In genomic region chr9:89378541-89378940, GRCh38 we compare ENCODE assay signal across 26 cellular contexts.
A peak's percentile ranks its signal among the peaks of the same experiment; 100 is the strongest.
DNase-seq lines count a peak whose midpoint lies in the region; ATAC-seq, FAIRE-seq and TF ChIP-seq lines count a peak whose summit lies in the region.
"Had no signal": no experiment of that assay in that cellular context is flagged by ENCODE, and none has a peak within 500 bp of the region (broad histone marks: within the 10 kb centered on the region; RNA-seq: fewer than 3 reads in every experiment).

No MANE protein-coding gene starts in this region.

- no peaks in the 10 kb centered on the region for H3K27me3 Mint-ChIP-seq in activated T-cell treated with anti-CD3 and anti-CD28 coated beads, Interleukin-2, amount 50 U/mL, for 72 hours (ENCODE audit: low read depth)
- H3K27me3 Mint-ChIP-seq in WTC11 (ENCODE audit: low read depth) = no peaks in the 10 kb centered on the region

- ATAC-seq in activated T-cell treated with anti-CD3 and anti-CD28 coated beads, Interleukin-2, amount 50 U/mL, for 72 hours (replicated peaks in 1 of 2) = no peak
- ATAC-seq in WTC11 (no peak), GM18517 (IDR thresholded peaks at IDR 0.05; ENCODE audit: unreplicated experiment) (no peak), GM19395 (IDR thresholded peaks at IDR 0.05; ENCODE audit: unreplicated experiment) (no peak)
- no peak for ATAC-seq in stimulated activated effector memory CD8-positive, alpha-beta T cell treated with anti-CD3 and anti-CD28 coated beads, Interleukin-12 subunit alpha, Interleukin-12 subunit beta, amount 100 ng/mL, for 72 hours
- ATAC-seq: body of pancreas had no signal

- DNase-seq in activated T-cell treated with anti-CD3 and anti-CD28 coated beads, Interleukin-2, amount 50 U/mL, for 72 hours = no peak
- no peak for DNase-seq in activated T-cell treated with anti-CD3 and anti-CD28 coated beads for 4 hours
- DNase-seq in WTC11 (ENCODE audit: low spot score) = no peak
- no peak for DNase-seq in bronchial epithelial cell (ENCODE audit: low read depth)
- DNase-seq in stimulated activated effector memory CD8-positive, alpha-beta T cell treated with anti-CD3 and anti-CD28 coated beads, Interleukin-12 subunit alpha, Interleukin-12 subunit beta, amount 100 ng/mL, for 72 hours (ENCODE audit: low spot score in 2 of 2) = no peak
- no peak for DNase-seq in DMS53 treated with DMSO at 0.1 percent for 48 hours (lab: John Stamatoyannopoulos, UW; ENCODE audit: unreplicated experiment)
- DNase-seq: activated CD4-positive, alpha-beta T cell treated with anti-CD3 and anti-CD28 coated beads for 4 hours; body of pancreas; effector CD8-positive, alpha-beta T cell; foreskin melanocyte; hippocampal formation; left ventricle myocardium inferior; midbrain; NCI-H1092 treated with DMSO at 0.1 percent for 48 hours; NCI-H2029; NCI-H226; NCI-H82; stimulated activated CD4-positive, alpha-beta T cell treated with anti-CD3 and anti-CD28 coated beads, Interleukin-4, amount 100 ng/mL, for 4 hours; upper lobe of left lung had no signal

- POLR2A ChIA-PET in WTC11 (lab: Charles Lee) = no interaction called here

- peak; percentile 55 for FAIRE-seq in bronchial epithelial cell (lab: Jason Lieb, UNC)
- FAIRE-seq: GM18507, H54, TTC549 had no signal

- no peak overlapping the region for H3K4me3 ChIP-seq in bronchial epithelial cell (ENCODE audit: low read depth, low read length)
- H3K4me3 ChIP-seq: BLaER1, body of pancreas, left ventricle myocardium inferior, smooth muscle cell, upper lobe of left lung had no signal

- H3K27me3 ChIP-seq in bronchial epithelial cell (ENCODE audit: control insufficient read depth, insufficient read depth, low read length) = no peaks in the 10 kb centered on the region
- H3K27me3 ChIP-seq: BLaER1, body of pancreas, upper lobe of left lung had no signal

- peaks cover 15 to 30% of the 10 kb centered on the region in 2 donors for H3K36me3 Mint-ChIP-seq in activated T-cell treated with anti-CD3 and anti-CD28 coated beads, Interleukin-2, amount 50 U/mL, for 72 hours (ENCODE audit: insufficient read depth in 2 of 2)
- H3K36me3 Mint-ChIP-seq in WTC11 = peaks cover 48% of the 10 kb centered on the region
- peaks cover 93% of the 10 kb centered on the region for H3K36me3 Mint-ChIP-seq in stimulated activated effector memory CD8-positive, alpha-beta T cell treated with anti-CD3 and anti-CD28 coated beads, Interleukin-12 subunit alpha, Interleukin-12 subunit beta, amount 100 ng/mL, for 72 hours

- TF ChIP-seq CTCF in WTC11 (IDR thresholded peaks at IDR 0.05) = no peak
- no peak for TF ChIP-seq CTCF in bronchial epithelial cell (IDR thresholded peaks at IDR 0.05; ENCODE audit: insufficient read depth, low read length, severe bottlenecking)

- no peaks in the 10 kb centered on the region for H3K9me3 Mint-ChIP-seq in activated T-cell treated with anti-CD3 and anti-CD28 coated beads, Interleukin-2, amount 50 U/mL, for 72 hours
- H3K9me3 Mint-ChIP-seq in WTC11 = no peaks in the 10 kb centered on the region
- H3K9me3 Mint-ChIP-seq in stimulated activated effector memory CD8-positive, alpha-beta T cell treated with anti-CD3 and anti-CD28 coated beads, Interleukin-12 subunit alpha, Interleukin-12 subunit beta, amount 100 ng/mL, for 72 hours = no peaks in the 10 kb centered on the region

- H3K27ac Mint-ChIP-seq in activated T-cell treated with anti-CD3 and anti-CD28 coated beads, Interleukin-2, amount 50 U/mL, for 72 hours = peak overlapping the region; percentile 85
- H3K27ac Mint-ChIP-seq in WTC11 = peak overlapping the region; percentile 28; the same call in 1 of the 2 replicates
- peak overlapping the region; percentile 90 for H3K27ac Mint-ChIP-seq in stimulated activated effector memory CD8-positive, alpha-beta T cell treated with anti-CD3 and anti-CD28 coated beads, Interleukin-12 subunit alpha, Interleukin-12 subunit beta, amount 100 ng/mL, for 72 hours

- H3K4me3 Mint-ChIP-seq in activated T-cell treated with anti-CD3 and anti-CD28 coated beads, Interleukin-2, amount 50 U/mL, for 72 hours = no peak overlapping the region
- H3K4me3 Mint-ChIP-seq in WTC11 = no peak overlapping the region
- H3K4me3 Mint-ChIP-seq in stimulated activated effector memory CD8-positive, alpha-beta T cell treated with anti-CD3 and anti-CD28 coated beads, Interleukin-12 subunit alpha, Interleukin-12 subunit beta, amount 100 ng/mL, for 72 hours = no peak overlapping the region

- H3K4me1 Mint-ChIP-seq in activated T-cell treated with anti-CD3 and anti-CD28 coated beads, Interleukin-2, amount 50 U/mL, for 72 hours (ENCODE audit: low read depth) = peaks cover 58% of the 10 kb centered on the region
- peaks cover 6% of the 10 kb centered on the region for H3K4me1 Mint-ChIP-seq in WTC11
- H3K4me1 Mint-ChIP-seq in stimulated activated effector memory CD8-positive, alpha-beta T cell treated with anti-CD3 and anti-CD28 coated beads, Interleukin-12 subunit alpha, Interleukin-12 subunit beta, amount 100 ng/mL, for 72 hours = peaks cover 69% of the 10 kb centered on the region

- H3K36me3 ChIP-seq in bronchial epithelial cell (ENCODE audit: control insufficient read depth, insufficient read depth, low read length) = no peaks in the 10 kb centered on the region

- CTCF ChIA-PET in WTC11 (lab: Charles Lee) = interaction anchor here (2.4 kb wide), 1 partner anchor 170 kb away, joined by 7 read pairs; no protein-coding TSS in a partner anchor

TF ChIP-seq in WTC11, 78 proteins besides CTCF, POLR2A, EP300 and RAD21:
- TF ChIP-seq MLX (CRISPR knock-in tag; IDR thresholded peaks at IDR 0.05) (no peak), ELF4 (CRISPR knock-in tag; IDR thresholded peaks at IDR 0.05; ENCODE audit: low read depth) (no peak), HMGXB4 (CRISPR knock-in tag; IDR thresholded peaks at IDR 0.05) (no peak), ATF6 (CRISPR knock-in tag; IDR thresholded peaks at IDR 0.05) (no peak), FOXK1 (CRISPR knock-in tag; IDR thresholded peaks at IDR 0.05) (no peak), TP53 (CRISPR knock-in tag; IDR thresholded peaks at IDR 0.05) (no peak)

Comparison
In these comparisons a context has a peak if more than half of its experiments do, and no peak if none do; other contexts are left out.
1. H3K27ac Mint-ChIP-seq: peak in every context shown above with its lines; median percentile 90 in stimulated activated effector memory CD8-positive, alpha-beta T cell treated with anti-CD3 and anti-CD28 coated beads, Interleukin-12 subunit alpha, Interleukin-12 subunit beta, amount 100 ng/mL, for 72 hours; 85 in activated T-cell treated with anti-CD3 and anti-CD28 coated beads, Interleukin-2, amount 50 U/mL, for 72 hours; 28 in WTC11.